In genomic region chr11:119363874-119364590, GRCh38 we compare ENCODE assay signal across 8 cellular contexts. TPM values are rescaled to one million over a fixed set of nuclear protein-coding genes. Genes with fewer than 3 reads are reported as not detected.
DNase-seq lines count a peak whose midpoint lies in the region; ATAC-seq and TF ChIP-seq lines count a peak whose summit lies in the region.

No MANE protein-coding gene starts in this region.

- no peaks in the 10 kb centered on the region for H3K27me3 ChIP-seq in Caco-2 (replicated peaks; ENCODE audit: control insufficient read depth, insufficient read depth, low read length)
- H3K27me3 ChIP-seq in HUES48 (ENCODE audit: control insufficient read depth, insufficient read depth, low read length): peaks cover 44% of the 10 kb centered on the region

- BruUV-seq in Caco-2 (replicated peaks; lab: Mats Ljungman, UMichigan): no TSS peak

- no peak overlapping the region for H3K9ac ChIP-seq in HUES48 (ENCODE audit: low read depth, low read length)

- no peak overlapping the region for H3K27ac ChIP-seq in HUES48 (ENCODE audit: low read depth, low read length)

- H3K4me3 Mint-ChIP-seq in Caco-2 (ENCODE audit: unreplicated experiment) (peak overlapping the region; percentile 77), chondrocyte (ENCODE audit: unreplicated experiment) (peak overlapping the region; percentile 73)

- H3K9me3 Mint-ChIP-seq in Caco-2 (ENCODE audit: unreplicated experiment) (no peaks in the 10 kb centered on the region), chondrocyte (ENCODE audit: low read depth) (no peaks in the 10 kb centered on the region)

- H3K36me3 ChIP-seq in Caco-2 (ENCODE audit: control insufficient read depth, insufficient read depth, low read length): peaks cover 2% of the 10 kb centered on the region; the same call in 1 of the 2 replicates
- H3K36me3 ChIP-seq in HUES48 (ENCODE audit: control insufficient read depth, insufficient read depth, low read length): peaks cover 5% of the 10 kb centered on the region; the same call in 1 of the 2 replicates

- H3K27me3 Mint-ChIP-seq in Caco-2 (ENCODE audit: insufficient read depth, unreplicated experiment) (no peaks in the 10 kb centered on the region), chondrocyte (ENCODE audit: low read depth) (peaks cover 2% of the 10 kb centered on the region)

- peak overlapping the region; percentile 64 for H3K4me3 ChIP-seq in Caco-2 (ENCODE audit: low read depth, low read length)
- peak overlapping the region; percentile 52; the same call in 1 of the 2 replicates for H3K4me3 ChIP-seq in HUES48 (ENCODE audit: low read depth, low read length)

- H3K27ac Mint-ChIP-seq in Caco-2 (ENCODE audit: unreplicated experiment): peak overlapping the region; percentile 67
- H3K27ac Mint-ChIP-seq in chondrocyte (ENCODE audit: unreplicated experiment): no peak overlapping the region

- H3K4me1 Mint-ChIP-seq in Caco-2 (ENCODE audit: low read depth, unreplicated experiment) (peaks cover 68% of the 10 kb centered on the region), chondrocyte (ENCODE audit: low read depth) (peaks cover 52% of the 10 kb centered on the region)

- H3K9me3 ChIP-seq in Caco-2 (no peaks in the 10 kb centered on the region), HUES48 (ENCODE audit: control insufficient read depth, insufficient read depth, low read length) (no peaks in the 10 kb centered on the region)

- ATAC-seq in activated CD4-positive, CD25-positive, alpha-beta regulatory T cell treated with anti-CD3 and anti-CD28 coated beads, Interleukin-2, amount 50 U/mL, for 24 hours: peak; percentile 65 to 68
- ATAC-seq in left lobe of liver (peak; percentile 65), GM21423 (IDR thresholded peaks at IDR 0.05; ENCODE audit: unreplicated experiment) (no peak), GM18520 (IDR thresholded peaks at IDR 0.05; ENCODE audit: unreplicated experiment) (no peak)

- intact Hi-C loops in Caco-2 (cut with micrococcal nuclease; ENCODE audit: unreplicated experiment): no loop called here

- TF ChIP-seq CTCF in Caco-2 (IDR thresholded peaks at IDR 0.05; ENCODE audit: insufficient read depth in 1 of 2, low read depth in 1 of 2, low read length in 1 of 2, severe bottlenecking in 1 of 2, unreplicated experiment in 1 of 2): no peak
- TF ChIP-seq CTCF in chondrocyte (IDR thresholded peaks at IDR 0.05): no peak

- H3K36me3 Mint-ChIP-seq in Caco-2 (ENCODE audit: insufficient read depth, unreplicated experiment) (peaks cover 9% of the 10 kb centered on the region), chondrocyte (ENCODE audit: low read depth) (peaks cover 1% of the 10 kb centered on the region)

- POLR2A ChIA-PET in Caco-2 (lab: Charles Lee): interaction anchor here (0.6 kb wide), 1 partner anchor 28 kb away, joined by 11 read pairs; no protein-coding TSS in a partner anchor

- CTCF ChIA-PET in Caco-2 (lab: Charles Lee): interaction anchor here (0.6 to 3.4 kb wide), 5 partner anchors 10 to 187 kb away, joined by 3 to 37 read pairs (median 11); partner anchors contain the start of gene CBL

- peaks cover 75% of the 10 kb centered on the region for H3K4me1 ChIP-seq in Caco-2
- peaks cover 30% of the 10 kb centered on the region for H3K4me1 ChIP-seq in HUES48 (ENCODE audit: control insufficient read depth, insufficient read depth, low read length)

- DNase-seq in Caco-2 (peak in 1 of 2 experiments; percentile 92), chondrocyte (ENCODE audit: low spot score) (peak; percentile 65), left lobe of liver (ENCODE audit: low spot score) (peak; percentile 84)
- DNase-seq in stimulated activated CD4-positive, alpha-beta T cell treated with anti-CD3 and anti-CD28 coated beads, Interleukin-4, amount 100 ng/mL, for 1 hour: peak; percentile 60

RNA-seq across cellular contexts. Expression of gene USP2, which starts 17.5 kb away (rescaled TPM):
- 13.9 and 14.4 TPM in 2 replicates for total RNA-seq in Caco-2 (2022)
- total RNA-seq in chondrocyte: 2.1 to 4.1 TPM (median 3.6 TPM) in 3 replicates
- 10.9 TPM for total RNA-seq in left lobe of liver

RNA-seq across cellular contexts. Expression of gene MFRP, which starts 17.5 kb away (rescaled TPM):
- total RNA-seq in Caco-2 (2022) (not detected in 2 replicates), chondrocyte (not detected in 3 replicates), left lobe of liver (not detected)

RNA-seq across cellular contexts. Expression of gene C1QTNF5, which starts 23.3 kb away (rescaled TPM):
- total RNA-seq in Caco-2 (2022) (0.56 and 1.2 TPM in 2 replicates), chondrocyte (16.2 to 67.2 TPM (median 67.1 TPM) in 3 replicates), left lobe of liver (4.7 TPM)

RNA-seq across cellular contexts. Expression of gene RNF26, which starts 29.7 kb away (rescaled TPM):
- 85.8 and 92.7 TPM in 2 replicates for total RNA-seq in Caco-2 (2022)
- 22.8 to 26.0 TPM (median 24.3 TPM) in 3 replicates for total RNA-seq in chondrocyte
- 15.0 TPM for total RNA-seq in left lobe of liver

RNA-seq across cellular contexts. Expression of gene MCAM, which starts 47.1 kb away (rescaled TPM):
- total RNA-seq in Caco-2 (2022) (8.3 and 9.8 TPM in 2 replicates), chondrocyte (170 to 527 TPM (median 509 TPM) in 3 replicates), left lobe of liver (1.5 TPM)

Comparison
In these comparisons a context has a peak if more than half of its experiments do, and no peak if none do; other contexts are left out.
1. ATAC-seq: peak in activated CD4-positive, CD25-positive, alpha-beta regulatory T cell treated with anti-CD3 and anti-CD28 coated beads, Interleukin-2, amount 50 U/mL, for 24 hours (2 of 2) and left lobe of liver (single experiment); none in GM21423 (single experiment) and GM18520 (single experiment).